In genomic region chr11:27420217-27420616, GRCh38 we compare ENCODE assay signal across 19 cellular contexts.
"Had no signal": no experiment of that assay in that cellular context is flagged by ENCODE, and none has a peak within 500 bp of the region (broad histone marks: within the 10 kb centered on the region; RNA-seq: fewer than 3 reads in every experiment).

No MANE protein-coding gene starts in this region.

- H3K9me3 Mint-ChIP-seq: activated CD4-positive, alpha-beta memory T cell treated with anti-CD3 and anti-CD28 coated beads for 36 hours; memory B cell had no signal

- DNase-seq: activated CD4-positive, alpha-beta memory T cell treated with anti-CD3 and anti-CD28 coated beads for 36 hours; activated CD4-positive, alpha-beta T cell treated with anti-CD3 and anti-CD28 coated beads for 1 hour; activated gamma-delta T cell; activated T-cell treated with anti-CD3 and anti-CD28 coated beads, Interleukin-2, amount 50 U/mL, for 48 hours; amygdala; brain microvascular endothelial cell; foreskin melanocyte; heart right ventricle; islet precursor cell; left lung; nephron progenitor cell; stimulated activated CD4-positive, alpha-beta T cell treated with anti-CD3 and anti-CD28 coated beads, Interleukin-2, amount 100 ng/mL, for 48 hours; stimulated activated naive CD4-positive, alpha-beta T cell treated with Interleukin-2 at 50 U/mL for 16 hours; T-helper 2 cell; upper lobe of right lung had no signal

- H3K27me3 ChIP-seq: brain microvascular endothelial cell, heart right ventricle, left lung, suprapubic skin, upper lobe of right lung had no signal

- H3K27ac ChIP-seq: brain microvascular endothelial cell, left lung, upper lobe of right lung had no signal

- H3K4me1 ChIP-seq: upper lobe of right lung had no signal

- H3K9me3 ChIP-seq: left lung, suprapubic skin, upper lobe of right lung had no signal

- ATAC-seq: heart right ventricle, left lung, sciatic nerve, upper lobe of right lung had no signal

- H3K36me3 ChIP-seq: brain microvascular endothelial cell, heart right ventricle, left lung, suprapubic skin, upper lobe of right lung had no signal

- H3K27me3 Mint-ChIP-seq: activated CD4-positive, alpha-beta memory T cell treated with anti-CD3 and anti-CD28 coated beads for 36 hours; memory B cell had no signal

- H3K36me3 Mint-ChIP-seq: activated CD4-positive, alpha-beta memory T cell treated with anti-CD3 and anti-CD28 coated beads for 36 hours; activated naive CD8-positive, alpha-beta T cell; memory B cell had no signal

- H3K4me3 Mint-ChIP-seq: activated CD4-positive, alpha-beta memory T cell treated with anti-CD3 and anti-CD28 coated beads for 36 hours; activated naive CD8-positive, alpha-beta T cell; memory B cell; nephron progenitor cell had no signal

- H3K4me3 ChIP-seq: heart right ventricle, left lung, suprapubic skin, upper lobe of right lung had no signal

- H3K27ac Mint-ChIP-seq: activated CD4-positive, alpha-beta memory T cell treated with anti-CD3 and anti-CD28 coated beads for 36 hours; activated naive CD8-positive, alpha-beta T cell; memory B cell had no signal

- H3K4me1 Mint-ChIP-seq: memory B cell had no signal
